In genomic region chr11:113994077-113994954, GRCh38 we compare ENCODE assay signal across 1 cellular context.
TF ChIP-seq lines count a peak whose summit lies in the region.

No MANE protein-coding gene starts in this region.

TF ChIP-seq in liver, 16 proteins besides CTCF, POLR2A, EP300 and RAD21 (continued from another document):
- TF ChIP-seq ZBTB33 (IDR thresholded peaks at IDR 0.05): no peak
- no peak for TF ChIP-seq EGR1 (IDR thresholded peaks at IDR 0.05; ENCODE audit: low read depth in 2 of 2)
- no peak for TF ChIP-seq SP1 (IDR thresholded peaks at IDR 0.05)
- no peak for TF ChIP-seq TAF1 (conservative IDR thresholded peaks at IDR 0.05)
- TF ChIP-seq MAX (IDR thresholded peaks at IDR 0.05): no peak
- no peak for TF ChIP-seq ATF3 (IDR thresholded peaks at IDR 0.05)
- no peak for TF ChIP-seq HNF4G (IDR thresholded peaks at IDR 0.05)
- no peak for TF ChIP-seq JUND (IDR thresholded peaks at IDR 0.05)
TF ChIP-seq in liver: peak in this region for 0.
